Comparison of ENCODE assay signal across 27 cellular contexts in genomic region chr9:6271508-6272228, GRCh38. TPM values are rescaled to one million over a fixed set of nuclear protein-coding genes. Genes with fewer than 3 reads are reported as not detected.
A peak's percentile ranks its signal among the peaks of the same experiment; 100 is the strongest.
DNase-seq lines count a peak whose midpoint lies in the region; ATAC-seq and TF ChIP-seq lines count a peak whose summit lies in the region.
"Had no signal": no experiment of that assay in that cellular context is flagged by ENCODE, and none has a peak within 500 bp of the region (broad histone marks: within the 10 kb centered on the region; RNA-seq: fewer than 3 reads in every experiment).

No MANE protein-coding gene starts in this region.

- WGBS in heart left ventricle, 4 donors: 67 to 76% (median 69%) methylated on average over 3 of the region's 3 CpGs
- WGBS in esophagus squamous epithelium, 2 donors: 44 to 46% methylated on average over 3 of the region's 3 CpGs
- 36% methylated on average over 3 of the region's 3 CpGs for WGBS in prostate gland

- H3K27ac Mint-ChIP-seq in Caco-2 (ENCODE audit: unreplicated experiment): no peak overlapping the region
- no peak overlapping the region for H3K27ac Mint-ChIP-seq in naive thymus-derived CD8-positive, alpha-beta T cell
- H3K27ac Mint-ChIP-seq: activated CD4-positive, alpha-beta T cell treated with anti-CD3 and anti-CD28 coated beads, Interleukin-2, amount 10 ng/mL, durations not matched to agents 24 days and 14 days; activated naive CD4-positive, alpha-beta T cell treated with anti-CD3 and anti-CD28 coated beads for 36 hours; activated T-cell treated with anti-CD3 and anti-CD28 coated beads, Interleukin-2, amount 50 U/mL, for 72 hours; CD8-positive, alpha-beta T cell had no signal

- H3K36me3 Mint-ChIP-seq in Caco-2 (ENCODE audit: insufficient read depth, unreplicated experiment): no peaks in the 10 kb centered on the region
- H3K36me3 Mint-ChIP-seq in naive thymus-derived CD8-positive, alpha-beta T cell: no peaks in the 10 kb centered on the region
- H3K36me3 Mint-ChIP-seq: CD8-positive, alpha-beta T cell had no signal

- TF ChIP-seq POLR2A in heart left ventricle (IDR thresholded peaks at IDR 0.05) (no peak), esophagus squamous epithelium (IDR thresholded peaks at IDR 0.05) (no peak), prostate gland (IDR thresholded peaks at IDR 0.05) (no peak), uterus (IDR thresholded peaks at IDR 0.05) (no peak)

- POLR2A ChIA-PET in Caco-2 (lab: Charles Lee): no interaction called here
- POLR2A ChIA-PET in naive thymus-derived CD8-positive, alpha-beta T cell (lab: Charles Lee): no interaction called here

- H3K27ac ChIP-seq in heart left ventricle (peak overlapping the region; percentile 11 to 79 (median 52)), esophagus squamous epithelium (peak overlapping the region; percentile 39 to 78 (median 70)), prostate gland (peak overlapping the region; percentile 56 to 67), uterus (peak overlapping the region; percentile 75 to 81)
- H3K27ac ChIP-seq: dorsolateral prefrontal cortex, lower lobe of right lung, VCaP had no signal

- H3K9me3 Mint-ChIP-seq in Caco-2 (ENCODE audit: unreplicated experiment): no peaks in the 10 kb centered on the region
- peaks cover 0 to 2% (median 0%) of the 10 kb centered on the region in 9 donors for H3K9me3 Mint-ChIP-seq in naive thymus-derived CD8-positive, alpha-beta T cell
- H3K9me3 Mint-ChIP-seq: activated CD4-positive, alpha-beta T cell treated with anti-CD3 and anti-CD28 coated beads, Interleukin-2, amount 10 ng/mL, durations not matched to agents 24 days and 14 days; activated naive CD4-positive, alpha-beta T cell treated with anti-CD3 and anti-CD28 coated beads for 36 hours; activated T-cell treated with anti-CD3 and anti-CD28 coated beads, Interleukin-2, amount 50 U/mL, for 72 hours; CD8-positive, alpha-beta T cell; neural crest cell had no signal

- ATAC-seq in heart left ventricle (peak in 1 of 4 donors; percentile 21), left ventricle myocardium superior (no peak)
- ATAC-seq in naive thymus-derived CD8-positive, alpha-beta T cell: no peak
- ATAC-seq: activated T-cell treated with anti-CD3 and anti-CD28 coated beads, Interleukin-2, amount 50 U/mL, for 72 hours; CD8-positive, alpha-beta T cell had no signal

- H3K36me3 ChIP-seq in heart left ventricle (peaks cover 0 to 3% (median 0%) of the 10 kb centered on the region in 9 donors), esophagus squamous epithelium (no peaks in the 10 kb centered on the region), prostate gland (no peaks in the 10 kb centered on the region), uterus (no peaks in the 10 kb centered on the region), Caco-2 (ENCODE audit: control insufficient read depth, insufficient read depth, low read length) (no peaks in the 10 kb centered on the region)
- H3K36me3 ChIP-seq: lower lobe of right lung had no signal

- BruUV-seq in Caco-2 (replicated peaks; lab: Mats Ljungman, UMichigan): no TSS peak

- TF ChIP-seq CTCF in heart left ventricle (IDR thresholded peaks at IDR 0.05): no peak
- no peak for TF ChIP-seq CTCF in esophagus squamous epithelium (IDR thresholded peaks at IDR 0.05)
- no peak for TF ChIP-seq CTCF in prostate gland (IDR thresholded peaks at IDR 0.05)
- no peak for TF ChIP-seq CTCF in uterus (IDR thresholded peaks at IDR 0.05)
- TF ChIP-seq CTCF in Caco-2 (IDR thresholded peaks at IDR 0.05; ENCODE audit: insufficient read depth in 1 of 2, low read depth in 1 of 2, low read length in 1 of 2, severe bottlenecking in 1 of 2, unreplicated experiment in 1 of 2): no peak

- no peaks in the 10 kb centered on the region for H3K27me3 Mint-ChIP-seq in Caco-2 (ENCODE audit: insufficient read depth, unreplicated experiment)
- H3K27me3 Mint-ChIP-seq in naive thymus-derived CD8-positive, alpha-beta T cell: peaks cover 2 to 24% (median 9%) of the 10 kb centered on the region in 5 donors

- CTCF ChIA-PET in Caco-2 (lab: Charles Lee): no interaction called here

- no peak overlapping the region for H3K4me3 Mint-ChIP-seq in Caco-2 (ENCODE audit: unreplicated experiment)
- no peak overlapping the region for H3K4me3 Mint-ChIP-seq in naive thymus-derived CD8-positive, alpha-beta T cell
- H3K4me3 Mint-ChIP-seq: activated CD4-positive, alpha-beta T cell treated with anti-CD3 and anti-CD28 coated beads, Interleukin-2, amount 10 ng/mL, durations not matched to agents 24 days and 14 days; activated naive CD4-positive, alpha-beta T cell treated with anti-CD3 and anti-CD28 coated beads for 36 hours; activated T-cell treated with anti-CD3 and anti-CD28 coated beads, Interleukin-2, amount 50 U/mL, for 72 hours; CD8-positive, alpha-beta T cell; neural crest cell had no signal

- H3K4me3 ChIP-seq in heart left ventricle (no peak overlapping the region), esophagus squamous epithelium (no peak overlapping the region), prostate gland (no peak overlapping the region), uterus (no peak overlapping the region), Caco-2 (ENCODE audit: low read depth, low read length) (no peak overlapping the region)
- H3K4me3 ChIP-seq: dorsolateral prefrontal cortex, lower lobe of right lung had no signal

- peaks cover 0 to 11% (median 0%) of the 10 kb centered on the region in 12 donors for H3K4me1 ChIP-seq in heart left ventricle
- H3K4me1 ChIP-seq in esophagus squamous epithelium: peaks cover 12 to 30% (median 22%) of the 10 kb centered on the region in 3 donors
- peaks cover 2% of the 10 kb centered on the region for H3K4me1 ChIP-seq in prostate gland (replicated peaks)
- peaks cover 0 to 9% of the 10 kb centered on the region in 2 donors for H3K4me1 ChIP-seq in uterus
- H3K4me1 ChIP-seq in Caco-2: peaks cover 5% of the 10 kb centered on the region

- DNase-seq in heart left ventricle: no peak
- no peak for DNase-seq in left ventricle myocardium superior
- DNase-seq in esophagus squamous epithelium (lab: John Stamatoyannopoulos, UW): no peak
- DNase-seq in prostate gland (ENCODE audit: low spot score): no peak
- no peak for DNase-seq in uterus
- no peak for DNase-seq in Caco-2
- DNase-seq in NCI-H2081 treated with DMSO at 0.1 percent for 48 hours (lab: John Stamatoyannopoulos, UW): no peak
- no peak for DNase-seq in naive thymus-derived CD8-positive, alpha-beta T cell
- DNase-seq: 8988T; activated CD4-positive, alpha-beta T cell treated with anti-CD3 and anti-CD28 coated beads, Interleukin-2, amount 10 ng/mL, durations not matched to agents 24 days and 14 days; activated naive CD4-positive, alpha-beta T cell treated with anti-CD3 and anti-CD28 coated beads for 36 hours; activated T-cell treated with anti-CD3 and anti-CD28 coated beads, Interleukin-2, amount 50 U/mL, for 72 hours; caudate nucleus; CD8-positive, alpha-beta T cell; DMS153; dorsolateral prefrontal cortex; lower lobe of right lung; NCI-H1105 treated with DMSO at 0.1 percent for 48 hours; NCI-H2029 treated with DMSO at 0.1 percent for 48 hours had no signal

- H3K4me1 Mint-ChIP-seq in Caco-2 (ENCODE audit: low read depth, unreplicated experiment): peaks cover 4% of the 10 kb centered on the region
- no peaks in the 10 kb centered on the region for H3K4me1 Mint-ChIP-seq in naive thymus-derived CD8-positive, alpha-beta T cell
- H3K4me1 Mint-ChIP-seq: activated CD4-positive, alpha-beta T cell treated with anti-CD3 and anti-CD28 coated beads, Interleukin-2, amount 10 ng/mL, durations not matched to agents 24 days and 14 days had no signal

- no peaks in the 10 kb centered on the region for H3K9me3 ChIP-seq in heart left ventricle
- H3K9me3 ChIP-seq in esophagus squamous epithelium: no peaks in the 10 kb centered on the region
- no peaks in the 10 kb centered on the region for H3K9me3 ChIP-seq in prostate gland
- H3K9me3 ChIP-seq in uterus: no peaks in the 10 kb centered on the region
- H3K9me3 ChIP-seq in Caco-2: 0 out of 2 replicates have a peak, but pooled peaks cover 3% of the 10 kb centered on the region
- H3K9me3 ChIP-seq: lower lobe of right lung had no signal

- no peaks in the 10 kb centered on the region for H3K27me3 ChIP-seq in heart left ventricle
- H3K27me3 ChIP-seq in esophagus squamous epithelium: no peaks in the 10 kb centered on the region
- H3K27me3 ChIP-seq in prostate gland (replicated peaks; ENCODE audit: insufficient read depth): no peaks in the 10 kb centered on the region
- no peaks in the 10 kb centered on the region for H3K27me3 ChIP-seq in uterus
- no peaks in the 10 kb centered on the region for H3K27me3 ChIP-seq in Caco-2 (replicated peaks; ENCODE audit: control insufficient read depth, insufficient read depth, low read length)
- H3K27me3 ChIP-seq: dorsolateral prefrontal cortex had no signal

- intact Hi-C loops in heart left ventricle (cut with DNase I) (loop anchor here in 1 of 10 donors (5.0 kb wide), 1 partner anchor 54 kb away; the partner anchor contains the start of gene IL33), left ventricle myocardium superior (cut with micrococcal nuclease) (no loop called here), esophagus squamous epithelium (cut with DNase I) (no loop called here), prostate gland (cut with DNase I) (loop anchor here (5.0 kb wide), 1 partner anchor 54 kb away; the partner anchor contains the start of gene IL33), uterus (cut with DNase I; ENCODE audit: low total_unique reads) (no loop called here), Caco-2 (cut with micrococcal nuclease; ENCODE audit: unreplicated experiment) (no loop called here)

RNA-seq across cellular contexts. Expression of gene IL33, which starts 56.1 kb away (rescaled TPM):
- total RNA-seq in heart left ventricle (10 to 100 TPM in 6 of 9 donors, 1 to 10 TPM in 3; 6.6 to 36.5 (median 12.7) TPM), left ventricle myocardium superior (16.8 TPM), esophagus squamous epithelium (10 to 100 TPM in 2 of 4 donors, 1 to 10 TPM in 2; 1.9 to 34.0 (median 18.0) TPM), prostate gland (10 to 100 TPM; 11.6 to 13.8 TPM), uterus (100 to 1,000 TPM in 1 of 4 donors, 10 to 100 TPM in 2, 1 to 10 TPM in 1; 6.9 to 152 (median 60.0) TPM), Caco-2 (2022) (not detected in 2 replicates)
- 10 to 100 TPM; 12.4 to 14.0 TPM for polyA plus RNA-seq in heart left ventricle
- not detected for total RNA-seq in naive thymus-derived CD8-positive, alpha-beta T cell
- polyA plus RNA-seq in naive thymus-derived CD8-positive, alpha-beta T cell: not detected
- total RNA-seq: activated CD4-positive, alpha-beta T cell treated with anti-CD3 and anti-CD28 coated beads, Interleukin-2, amount 10 ng/mL, durations not matched to agents 24 days and 14 days; activated naive CD4-positive, alpha-beta T cell treated with anti-CD3 and anti-CD28 coated beads for 36 hours; activated T-cell treated with anti-CD3 and anti-CD28 coated beads, Interleukin-2, amount 50 U/mL, for 72 hours; CD8-positive, alpha-beta T cell; neural crest cell; OCI-LY7 had no signal

RNA-seq across cellular contexts. Expression of gene TPD52L3, which starts 56.5 kb away (rescaled TPM):
- total RNA-seq in heart left ventricle: not detected
- not detected for polyA plus RNA-seq in heart left ventricle
- total RNA-seq in left ventricle myocardium superior: not detected
- not detected for total RNA-seq in esophagus squamous epithelium
- total RNA-seq in prostate gland: 1 to 10 TPM in 1 of 2 donors, not detected in 1; 8.4 TPM
- not detected for total RNA-seq in uterus
- total RNA-seq in Caco-2 (2022): not detected in 2 replicates
- total RNA-seq in naive thymus-derived CD8-positive, alpha-beta T cell: not detected
- polyA plus RNA-seq in naive thymus-derived CD8-positive, alpha-beta T cell: not detected
- total RNA-seq: activated CD4-positive, alpha-beta T cell treated with anti-CD3 and anti-CD28 coated beads, Interleukin-2, amount 10 ng/mL, durations not matched to agents 24 days and 14 days; activated naive CD4-positive, alpha-beta T cell treated with anti-CD3 and anti-CD28 coated beads for 36 hours; activated T-cell treated with anti-CD3 and anti-CD28 coated beads, Interleukin-2, amount 50 U/mL, for 72 hours; CD8-positive, alpha-beta T cell; dorsolateral prefrontal cortex; endothelial cell of umbilical vein; fibroblast of villous mesenchyme; lower lobe of right lung; mucosa of gallbladder; neural crest cell; OCI-LY7; temporal lobe had no signal
- polyA plus RNA-seq: endothelial cell of umbilical vein, small intestine had no signal
